19 cellular contexts compared by ENCODE assay signal in the genomic region with DNA sequence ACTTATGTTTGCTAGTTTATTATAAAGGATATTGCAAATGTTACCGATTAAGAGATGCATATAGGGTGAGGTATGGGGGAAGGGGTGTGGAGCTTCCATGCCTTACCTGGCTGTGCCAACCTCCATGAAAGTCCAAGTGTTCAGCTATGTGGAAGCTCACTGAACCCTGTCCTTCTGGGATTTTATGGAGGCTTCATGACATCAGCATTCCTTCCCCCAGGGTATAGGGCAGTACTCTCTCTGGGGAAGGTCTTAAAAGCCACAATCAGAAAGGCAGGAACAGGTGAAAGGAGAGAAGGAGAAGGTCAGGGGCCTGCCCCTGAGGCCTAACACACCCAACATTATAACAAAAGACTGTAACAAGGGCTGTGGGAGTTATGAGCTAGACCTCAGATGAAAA.
"Had no signal": no experiment of that assay in that cellular context is flagged by ENCODE, and none has a peak within 500 bp of the region (broad histone marks: within the 10 kb centered on the region; RNA-seq: fewer than 3 reads in every experiment).

No MANE protein-coding gene starts in this region.

- H3K27ac ChIP-seq: pancreas, skin epidermis, stomach, thoracic aorta had no signal

- H3K4me1 Mint-ChIP-seq: WTC11 had no signal

- H3K27me3 ChIP-seq: pancreas, stomach had no signal

- H3K36me3 Mint-ChIP-seq: immature natural killer cell had no signal

- H3K36me3 ChIP-seq: pancreas, stomach, thoracic aorta had no signal

- H3K27ac Mint-ChIP-seq: activated T-helper 1 cell treated with anti-CD3 and anti-CD28 coated beads, Interleukin-12 subunit alpha, Interleukin-12 subunit beta, Interleukin-2, Interleukin-4 antibody, amounts not matched to agents 30 ng/mL and 10 ng/mL and 1 ng/mL, durations not matched to agents 14 hours and 24 hours and 36 hours; dendritic cell treated with granulocyte-macrophage colony-stimulating factor and Interleukin-4, amounts not matched to agents 40 ng/mL and 50 ng/mL, for 4 days; immature natural killer cell; T-helper 1 cell treated with Interleukin-12 subunit alpha and Interleukin-12 subunit beta and Interleukin-4 antibody, amounts not matched to agents 30 μg/mL and 1 μg/mL, for 36 hours; WTC11 had no signal

- DNase-seq: activated CD4-positive, alpha-beta T cell treated with anti-CD3 and anti-CD28 coated beads for 48 hours; activated CD8-positive, alpha-beta memory T cell treated with anti-CD3 and anti-CD28 coated beads, Interleukin-2, amount 50 U/mL, for 48 hours; activated CD8-positive, alpha-beta T cell treated with anti-CD3 and anti-CD28 coated beads, Interleukin-2, amount 10 ng/mL, durations not matched to agents 7 days and 5 days; activated naive CD4-positive, alpha-beta T cell; immature natural killer cell; mammary epithelial cell; pancreas; retina; stimulated activated CD4-positive, alpha-beta T cell treated with anti-CD3 and anti-CD28 coated beads, Interleukin-4, amount 100 ng/mL, for 4 hours; stomach had no signal

- H3K4me3 ChIP-seq: pancreas, skin epidermis, stomach, thoracic aorta had no signal

- ATAC-seq: activated CD8-positive, alpha-beta T cell treated with anti-CD3 and anti-CD28 coated beads, Interleukin-2, amount 10 ng/mL, durations not matched to agents 7 days and 5 days; left lobe of liver; pancreas; SK-N-SH treated with all-trans-retinoic acid at 6 μM for 48 hours; WTC11 had no signal

- H3K4me3 Mint-ChIP-seq: activated CD8-positive, alpha-beta T cell treated with anti-CD3 and anti-CD28 coated beads, Interleukin-2, amount 10 ng/mL, durations not matched to agents 7 days and 5 days; activated T-helper 1 cell treated with anti-CD3 and anti-CD28 coated beads, Interleukin-12 subunit alpha, Interleukin-12 subunit beta, Interleukin-2, Interleukin-4 antibody, amounts not matched to agents 30 ng/mL and 10 ng/mL and 1 ng/mL, durations not matched to agents 14 hours and 24 hours and 36 hours; dendritic cell treated with granulocyte-macrophage colony-stimulating factor and Interleukin-4, amounts not matched to agents 40 ng/mL and 50 ng/mL, for 4 days; immature natural killer cell; neural crest cell; T-helper 1 cell treated with Interleukin-12 subunit alpha and Interleukin-12 subunit beta and Interleukin-4 antibody, amounts not matched to agents 30 μg/mL and 1 μg/mL, for 36 hours; WTC11 had no signal

- H3K27me3 Mint-ChIP-seq: dendritic cell treated with granulocyte-macrophage colony-stimulating factor and Interleukin-4, amounts not matched to agents 40 ng/mL and 50 ng/mL, for 4 days had no signal

- H3K9me3 ChIP-seq: pancreas, stomach, thoracic aorta had no signal

- H3K9me3 Mint-ChIP-seq: immature natural killer cell; T-helper 1 cell treated with Interleukin-12 subunit alpha and Interleukin-12 subunit beta and Interleukin-4 antibody, amounts not matched to agents 30 μg/mL and 1 μg/mL, for 36 hours had no signal
